8 cellular contexts compared by ENCODE assay signal in the genomic region with DNA sequence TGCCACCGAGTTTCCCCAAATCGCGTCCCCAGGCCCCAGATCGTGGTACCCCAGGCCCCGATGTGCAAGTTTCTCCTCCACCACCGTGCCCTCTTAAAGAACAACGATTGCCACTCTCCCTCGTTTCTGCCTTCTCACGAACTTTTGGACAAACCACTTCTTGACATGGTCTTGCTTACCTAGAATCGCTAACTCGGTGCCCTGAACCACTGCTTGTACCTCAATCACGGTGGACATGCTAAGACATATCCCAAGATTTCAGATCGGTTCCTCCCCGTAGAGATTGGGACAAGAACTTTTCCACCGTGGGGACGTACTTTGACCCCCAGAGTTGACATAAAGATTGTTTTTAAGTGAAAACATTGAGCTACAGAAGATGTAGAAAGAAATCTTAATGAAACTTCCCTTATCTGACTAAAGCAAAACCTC.
DNase-seq lines count a peak whose midpoint lies in the region; TF ChIP-seq lines count a peak whose summit lies in the region.

No MANE protein-coding gene starts in this region.

- peaks cover 5% of the 10 kb centered on the region for H3K9me3 Mint-ChIP-seq in T-helper 1 cell treated with Interleukin-12 subunit alpha and Interleukin-12 subunit beta and Interleukin-4 antibody, amounts not matched to agents 30 μg/mL and 1 μg/mL, for 36 hours

- H3K36me3 Mint-ChIP-seq in T-helper 1 cell treated with Interleukin-12 subunit alpha and Interleukin-12 subunit beta and Interleukin-4 antibody, amounts not matched to agents 30 μg/mL and 1 μg/mL, for 36 hours (ENCODE audit: low read depth): peaks cover 36% of the 10 kb centered on the region

- peak overlapping the region; percentile 99 for H3K4me3 Mint-ChIP-seq in T-helper 1 cell treated with Interleukin-12 subunit alpha and Interleukin-12 subunit beta and Interleukin-4 antibody, amounts not matched to agents 30 μg/mL and 1 μg/mL, for 36 hours

- TF ChIP-seq CTCF in WERI-Rb-1 (IDR thresholded peaks at IDR 0.05; ENCODE audit: low read depth, low read length): no peak

- no peaks in the 10 kb centered on the region for H3K9me3 ChIP-seq in WERI-Rb-1 (ENCODE audit: severe bottlenecking)
- no peaks in the 10 kb centered on the region for H3K9me3 ChIP-seq in subcutaneous abdominal adipose tissue (ENCODE audit: control insufficient read depth in 5 of 5, low read length in 5 of 5)

- H3K4me1 ChIP-seq in subcutaneous abdominal adipose tissue (ENCODE audit: control insufficient read depth in 5 of 5, insufficient read depth in 5 of 5, low read length in 5 of 5): peaks cover 3 to 36% (median 28%) of the 10 kb centered on the region in 5 donors

- H3K27ac ChIP-seq in WERI-Rb-1: peak overlapping the region; percentile 74
- peak overlapping the region; percentile 92 for H3K27ac ChIP-seq in subcutaneous abdominal adipose tissue (ENCODE audit: low read depth, low read length)

- H3K27me3 Mint-ChIP-seq in T-helper 1 cell treated with Interleukin-12 subunit alpha and Interleukin-12 subunit beta and Interleukin-4 antibody, amounts not matched to agents 30 μg/mL and 1 μg/mL, for 36 hours (ENCODE audit: low read depth): peaks cover 4% of the 10 kb centered on the region

- peaks cover 8% of the 10 kb centered on the region; the same call in 1 of the 2 replicates for H3K36me3 ChIP-seq in WERI-Rb-1
- H3K36me3 ChIP-seq in subcutaneous abdominal adipose tissue (ENCODE audit: control insufficient read depth in 5 of 5, insufficient read depth in 5 of 5, low read length in 5 of 5): no peaks in the 10 kb centered on the region

- H3K27ac Mint-ChIP-seq in T-helper 1 cell treated with Interleukin-12 subunit alpha and Interleukin-12 subunit beta and Interleukin-4 antibody, amounts not matched to agents 30 μg/mL and 1 μg/mL, for 36 hours: peak overlapping the region; percentile 96

- H3K9ac ChIP-seq in subcutaneous abdominal adipose tissue (ENCODE audit: low read length in 5 of 5): peak overlapping the region; percentile 89 to 95 (median 90)

- DNase-seq in T-helper 1 cell: no peak
- DNase-seq in WERI-Rb-1: no peak
- no peak for DNase-seq in effector CD8-positive, alpha-beta T cell (lab: John Stamatoyannopoulos, UW)
- no peak for DNase-seq in NCI-H1092 treated with DMSO at 0.1 percent for 48 hours (lab: John Stamatoyannopoulos, UW)
- no peak for DNase-seq in iPS-NIHi11 (ENCODE audit: low spot score)

- H3K4me1 Mint-ChIP-seq in T-helper 1 cell treated with Interleukin-12 subunit alpha and Interleukin-12 subunit beta and Interleukin-4 antibody, amounts not matched to agents 30 μg/mL and 1 μg/mL, for 36 hours (ENCODE audit: low read depth): peaks cover 26% of the 10 kb centered on the region

- no peaks in the 10 kb centered on the region for H3K27me3 ChIP-seq in WERI-Rb-1 (ENCODE audit: insufficient read depth, low read depth, severe bottlenecking)
- no peaks in the 10 kb centered on the region for H3K27me3 ChIP-seq in subcutaneous abdominal adipose tissue (ENCODE audit: control insufficient read depth in 5 of 5, insufficient read depth in 4 of 5, low read length in 5 of 5)

- H3K4me3 ChIP-seq in WERI-Rb-1 (ENCODE audit: low read depth, low read length) (peak overlapping the region; percentile 80), iPS-11a (ENCODE audit: low read depth, low read length) (peak overlapping the region; percentile 84), subcutaneous abdominal adipose tissue (ENCODE audit: low read depth in 1 of 5, low read length in 5 of 5) (peak overlapping the region; percentile 81 to 100 (median 99))
